Comparison of ENCODE assay signal across 29 cellular contexts in the genomic region with DNA sequence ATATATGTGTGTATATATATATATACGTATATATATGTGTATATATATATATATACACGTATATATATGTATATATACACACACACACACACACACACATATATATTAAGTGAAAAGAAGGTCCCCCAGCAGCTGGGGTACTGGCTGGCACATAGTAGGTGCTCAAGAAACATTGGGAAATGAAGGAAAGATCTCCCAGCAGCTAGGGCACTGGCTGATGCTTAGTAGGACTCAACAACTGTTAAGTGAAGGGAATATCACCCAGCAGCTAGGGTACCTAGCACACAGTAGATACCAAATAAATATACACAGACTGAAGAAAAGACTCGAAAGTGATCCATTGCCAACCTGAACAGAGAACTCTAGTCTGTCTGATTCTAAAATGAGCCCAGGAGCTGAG. TPM values are rescaled to one million over a fixed set of nuclear protein-coding genes. Genes with fewer than 3 reads are reported as not detected.
"Had no signal": no experiment of that assay in that cellular context is flagged by ENCODE, and none has a peak within 500 bp of the region (broad histone marks: within the 10 kb centered on the region; RNA-seq: fewer than 3 reads in every experiment).

No MANE protein-coding gene starts in this region.

- H3K27ac Mint-ChIP-seq: activated CD4-positive, alpha-beta T cell treated with anti-CD3 and anti-CD28 coated beads, Interleukin-2, amount 10 ng/mL, durations not matched to agents 24 days and 14 days; activated CD8-positive, alpha-beta T cell treated with anti-CD3 and anti-CD28 coated beads, Interleukin-2, amount 10 ng/mL, durations not matched to agents 7 days and 5 days; activated naive CD4-positive, alpha-beta T cell treated with anti-CD3 and anti-CD28 coated beads, Interleukin-2, amount 50 U/mL, for 72 hours; activated T-helper 1 cell treated with anti-CD3 and anti-CD28 coated beads, Interleukin-12 subunit alpha, Interleukin-12 subunit beta, Interleukin-2, Interleukin-4 antibody, amounts not matched to agents 30 ng/mL and 10 ng/mL and 1 ng/mL, durations not matched to agents 14 hours and 24 hours and 36 hours; brain; mesothelial cell of epicardium; neural progenitor cell had no signal

- H3K9me3 ChIP-seq: SK-N-SH had no signal

- ATAC-seq: activated CD4-positive, CD25-positive, alpha-beta regulatory T cell treated with anti-CD3 and anti-CD28 coated beads, Interleukin-2, amount 50 U/mL, for 24 hours; activated CD8-positive, alpha-beta T cell treated with anti-CD3 and anti-CD28 coated beads, Interleukin-2, amount 10 ng/mL, durations not matched to agents 7 days and 5 days; activated naive CD4-positive, alpha-beta T cell treated with anti-CD3 and anti-CD28 coated beads, Interleukin-2, amount 50 U/mL, for 72 hours; effector memory CD8-positive, alpha-beta T cell; esophagus mucosa; naive thymus-derived CD8-positive, alpha-beta T cell; stimulated activated naive CD8-positive, alpha-beta T cell treated with anti-CD3 and anti-CD28 coated beads, Interleukin-15, Interleukin-2, amounts not matched to agents 100 U/mL and 50 U/mL, for 24 hours had no signal

- H3K9me3 Mint-ChIP-seq: activated naive CD4-positive, alpha-beta T cell treated with anti-CD3 and anti-CD28 coated beads, Interleukin-2, amount 50 U/mL, for 72 hours; effector memory CD8-positive, alpha-beta T cell; mesothelial cell of epicardium had no signal

- H3K4me3 Mint-ChIP-seq: activated CD4-positive, alpha-beta T cell treated with anti-CD3 and anti-CD28 coated beads, Interleukin-2, amount 10 ng/mL, durations not matched to agents 24 days and 14 days; activated CD8-positive, alpha-beta T cell treated with anti-CD3 and anti-CD28 coated beads, Interleukin-2, amount 10 ng/mL, durations not matched to agents 7 days and 5 days; activated T-helper 1 cell treated with anti-CD3 and anti-CD28 coated beads, Interleukin-12 subunit alpha, Interleukin-12 subunit beta, Interleukin-2, Interleukin-4 antibody, amounts not matched to agents 30 ng/mL and 10 ng/mL and 1 ng/mL, durations not matched to agents 14 hours and 24 hours and 36 hours; brain; effector memory CD8-positive, alpha-beta T cell; mesothelial cell of epicardium; naive thymus-derived CD8-positive, alpha-beta T cell had no signal

- H3K4me1 Mint-ChIP-seq: activated CD4-positive, alpha-beta T cell treated with anti-CD3 and anti-CD28 coated beads, Interleukin-2, amount 10 ng/mL, durations not matched to agents 24 days and 14 days; brain; mesothelial cell of epicardium; neural progenitor cell had no signal

- H3K27me3 ChIP-seq: dorsolateral prefrontal cortex, neural progenitor cell had no signal

- H3K27me3 Mint-ChIP-seq: activated CD4-positive, alpha-beta T cell treated with anti-CD3 and anti-CD28 coated beads, Interleukin-2, amount 10 ng/mL, durations not matched to agents 24 days and 14 days; brain; effector memory CD8-positive, alpha-beta T cell; naive thymus-derived CD8-positive, alpha-beta T cell had no signal

- H3K27ac ChIP-seq: neural progenitor cell had no signal

- H3K4me3 ChIP-seq: dorsolateral prefrontal cortex, neural progenitor cell had no signal

- H3K4me1 ChIP-seq: neural progenitor cell had no signal

- DNase-seq: activated CD4-positive, alpha-beta T cell treated with anti-CD3 and anti-CD28 coated beads, Interleukin-2, amount 10 ng/mL, durations not matched to agents 24 days and 14 days; activated CD8-positive, alpha-beta T cell treated with anti-CD3 and anti-CD28 coated beads, Interleukin-2, amount 10 ng/mL, durations not matched to agents 7 days and 5 days; activated gamma-delta T cell treated with Interleukin-2 at 50 U/mL for 16 hours; aorta; central memory CD4-positive, alpha-beta T cell; dorsolateral prefrontal cortex; effector memory CD8-positive, alpha-beta T cell; foreskin melanocyte; glutamatergic neuron; naive thymus-derived CD8-positive, alpha-beta T cell; stimulated activated CD4-positive, alpha-beta T cell treated with anti-CD3 and anti-CD28 coated beads, Interleukin-12 subunit alpha, Interleukin-12 subunit beta, amount 100 ng/mL, for 4 hours; stimulated activated CD4-positive, alpha-beta T cell treated with anti-CD3 and anti-CD28 coated beads, Interleukin-4, amount 100 ng/mL, for 4 hours; stimulated activated naive CD8-positive, alpha-beta T cell treated with anti-CD3 and anti-CD28 coated beads, Interleukin-15, Interleukin-2, amounts not matched to agents 100 U/mL and 50 U/mL, for 24 hours had no signal

RNA-seq across cellular contexts. Expression of a gene that starts 12.2 kb away (rescaled TPM):
- total RNA-seq: activated CD4-positive, alpha-beta T cell treated with anti-CD3 and anti-CD28 coated beads, Interleukin-2, amount 10 ng/mL, durations not matched to agents 24 days and 14 days; activated T-helper 1 cell treated with anti-CD3 and anti-CD28 coated beads, Interleukin-12 subunit alpha, Interleukin-12 subunit beta, Interleukin-2, Interleukin-4 antibody, amounts not matched to agents 30 ng/mL and 10 ng/mL and 1 ng/mL, durations not matched to agents 14 hours and 24 hours and 36 hours; endothelial cell of umbilical vein; lung microvascular endothelial cell; naive thymus-derived CD8-positive, alpha-beta T cell; omental fat pad; T-helper 2 cell treated with Interferon-gamma antibody and Interleukin-4, amounts not matched to agents 100 ng/mL and 5 ng/mL, for 36 hours had no signal
- polyA plus RNA-seq: naive thymus-derived CD8-positive, alpha-beta T cell had no signal

RNA-seq across cellular contexts. Expression of a gene that starts 49.1 kb away (rescaled TPM):
- total RNA-seq: esophagus mucosa; naive thymus-derived CD8-positive, alpha-beta T cell; omental fat pad; renal cortical epithelial cell; subcutaneous adipose tissue; ureter had no signal
- polyA plus RNA-seq: adipose tissue; naive thymus-derived CD8-positive, alpha-beta T cell had no signal
